1 cellular context compared by ENCODE assay signal in the genomic region with DNA sequence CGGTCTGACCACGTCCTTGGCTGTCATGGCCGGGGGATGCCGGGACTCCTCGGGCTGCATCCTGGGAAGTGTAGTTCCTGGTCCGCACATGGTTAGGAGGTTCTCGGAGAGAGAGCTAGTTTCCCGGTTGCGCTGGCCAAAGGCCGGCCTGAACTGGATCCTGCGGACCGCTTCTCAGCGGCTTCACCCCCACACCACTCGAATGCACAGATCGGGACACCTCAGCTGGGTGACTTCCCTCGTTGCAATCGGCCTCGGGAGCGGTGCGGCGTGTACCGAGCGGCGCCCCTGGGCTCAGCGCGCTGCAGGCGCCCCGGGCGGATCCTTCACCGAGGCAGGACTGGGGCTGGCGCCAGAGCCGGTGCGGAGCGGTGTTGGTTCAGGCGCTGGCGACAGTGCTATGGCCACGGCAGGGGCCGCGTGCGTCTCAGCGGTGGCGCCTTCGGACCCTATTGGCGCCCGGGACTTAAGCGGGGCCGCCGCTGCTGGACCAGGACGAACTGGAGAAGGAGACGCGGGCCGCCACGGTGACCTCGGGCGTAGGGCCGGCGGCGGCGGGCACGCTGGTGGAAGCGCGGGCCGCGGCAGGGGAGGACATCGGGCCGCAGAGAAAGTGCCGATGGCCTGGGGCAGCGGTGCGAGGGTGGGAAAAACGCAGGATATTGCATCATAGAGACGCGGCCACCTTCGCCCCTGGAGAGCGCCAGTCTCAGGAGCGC.
TF ChIP-seq lines count a peak whose summit lies in the region.

No MANE protein-coding gene starts in this region.

TF ChIP-seq in HEK293, 187 proteins besides CTCF, POLR2A, EP300 and RAD21 (continued from another document and continues in another):
- TF ChIP-seq, protein P1, sequence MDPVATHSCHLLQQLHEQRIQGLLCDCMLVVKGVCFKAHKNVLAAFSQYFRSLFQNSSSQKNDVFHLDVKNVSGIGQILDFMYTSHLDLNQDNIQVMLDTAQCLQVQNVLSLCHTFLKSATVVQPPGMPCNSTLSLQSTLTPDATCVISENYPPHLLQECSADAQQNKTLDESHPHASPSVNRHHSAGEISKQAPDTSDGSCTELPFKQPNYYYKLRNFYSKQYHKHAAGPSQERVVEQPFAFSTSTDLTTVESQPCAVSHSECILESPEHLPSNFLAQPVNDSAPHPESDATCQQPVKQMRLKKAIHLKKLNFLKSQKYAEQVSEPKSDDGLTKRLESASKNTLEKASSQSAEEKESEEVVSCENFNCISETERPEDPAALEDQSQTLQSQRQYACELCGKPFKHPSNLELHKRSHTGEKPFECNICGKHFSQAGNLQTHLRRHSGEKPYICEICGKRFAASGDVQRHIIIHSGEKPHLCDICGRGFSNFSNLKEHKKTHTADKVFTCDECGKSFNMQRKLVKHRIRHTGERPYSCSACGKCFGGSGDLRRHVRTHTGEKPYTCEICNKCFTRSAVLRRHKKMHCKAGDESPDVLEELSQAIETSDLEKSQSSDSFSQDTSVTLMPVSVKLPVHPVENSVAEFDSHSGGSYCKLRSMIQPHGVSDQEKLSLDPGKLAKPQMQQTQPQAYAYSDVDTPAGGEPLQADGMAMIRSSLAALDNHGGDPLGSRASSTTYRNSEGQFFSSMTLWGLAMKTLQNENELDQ (tag by site-specific recombination; IDR thresholded peaks at IDR 0.05; ENCODE audit: low read depth) = no peak
- TF ChIP-seq ATF2 (tag by site-specific recombination; IDR thresholded peaks at IDR 0.05; ENCODE audit: low read depth) (0 out of 2 replicates have a peak, but pooled peaks have one; percentile 56), ZFP37 (tag by site-specific recombination; IDR thresholded peaks at IDR 0.05) (peak; percentile 91), BCL11B (tag by site-specific recombination; IDR thresholded peaks at IDR 0.05; ENCODE audit: low read depth) (no peak), ZNF394 (tag by site-specific recombination; IDR thresholded peaks at IDR 0.05; ENCODE audit: borderline replicate concordance) (no peak; the same call in 1 of the 2 replicates), KLF9 (tag by site-specific recombination; IDR thresholded peaks at IDR 0.05; ENCODE audit: low read depth) (peak; percentile 88; the same call in 1 of the 2 replicates), GFI1B (tag by site-specific recombination; IDR thresholded peaks at IDR 0.05) (no peak), ZNF560 (tag by site-specific recombination; IDR thresholded peaks at IDR 0.05; ENCODE audit: borderline replicate concordance) (no peak), ZBTB48 (tag by site-specific recombination; IDR thresholded peaks at IDR 0.05) (no peak; the same call in 1 of the 2 replicates), ZNF558 (tag by site-specific recombination; IDR thresholded peaks at IDR 0.05) (no peak), PRDM1 (tag by site-specific recombination; IDR thresholded peaks at IDR 0.05) (peak; percentile 87), ZNF449 (tag by site-specific recombination; IDR thresholded peaks at IDR 0.05) (peak; percentile 13; the same call in 1 of the 2 replicates), ZSCAN23 (tag by site-specific recombination; IDR thresholded peaks at IDR 0.05) (no peak), ZNF214 (tag by site-specific recombination; IDR thresholded peaks at IDR 0.05; ENCODE audit: borderline replicate concordance) (no peak), ZNF704 (tag by site-specific recombination; IDR thresholded peaks at IDR 0.05) (no peak), ZNF211 (tag by site-specific recombination; IDR thresholded peaks at IDR 0.05; ENCODE audit: low read depth) (no peak), ZNF266 (tag by site-specific recombination; IDR thresholded peaks at IDR 0.05; ENCODE audit: low read depth) (no peak), ZNF426 (tag by site-specific recombination; IDR thresholded peaks at IDR 0.05) (no peak), ZNF155 (tag by site-specific recombination; IDR thresholded peaks at IDR 0.05) (no peak), HOXC10 (CRISPR knock-in tag; IDR thresholded peaks at IDR 0.05) (peak; percentile 26; the same call in 1 of the 2 replicates), ZNF404 (tag by site-specific recombination; IDR thresholded peaks at IDR 0.05) (no peak), PRDM4 (tag by site-specific recombination; IDR thresholded peaks at IDR 0.05) (no peak), ZNF596 (tag by site-specific recombination; IDR thresholded peaks at IDR 0.05) (no peak), ZNF747 (tag by site-specific recombination; IDR thresholded peaks at IDR 0.05) (no peak), MZF1 (tag by site-specific recombination; IDR thresholded peaks at IDR 0.05; ENCODE audit: borderline replicate concordance) (no peak; the same call in 1 of the 2 replicates), ZNF645 (tag by site-specific recombination; IDR thresholded peaks at IDR 0.05) (peak; percentile 85), ZNF169 (tag by site-specific recombination; IDR thresholded peaks at IDR 0.05) (0 out of 2 replicates have a peak, but pooled peaks have one; percentile 65), ZNF175 (tag by site-specific recombination; IDR thresholded peaks at IDR 0.05) (no peak), ZNF843 (tag by site-specific recombination; IDR thresholded peaks at IDR 0.05) (peak; percentile 57), ZNF530 (tag by site-specific recombination; IDR thresholded peaks at IDR 0.05; ENCODE audit: low read depth) (no peak), ZNF423 (tag by site-specific recombination; IDR thresholded peaks at IDR 0.05) (no peak), OVOL3 (tag by site-specific recombination; IDR thresholded peaks at IDR 0.05) (peak; percentile 28; the same call in 1 of the 2 replicates), ZNF398 (tag by site-specific recombination; IDR thresholded peaks at IDR 0.05) (no peak; the same call in 1 of the 2 replicates), ZNF571 (tag by site-specific recombination; IDR thresholded peaks at IDR 0.05) (no peak), ZNF133 (tag by site-specific recombination; IDR thresholded peaks at IDR 0.05) (no peak; the same call in 1 of the 2 replicates), ZNF366 (tag by site-specific recombination; conservative IDR thresholded peaks at IDR 0.05) (no peak), ZBTB17 (tag by site-specific recombination; IDR thresholded peaks at IDR 0.05) (peak; percentile 95), KLF8 (tag by site-specific recombination; IDR thresholded peaks at IDR 0.05) (peak; percentile 87), ZNF549 (tag by site-specific recombination; IDR thresholded peaks at IDR 0.05) (no peak)
- TF ChIP-seq, protein P2, sequence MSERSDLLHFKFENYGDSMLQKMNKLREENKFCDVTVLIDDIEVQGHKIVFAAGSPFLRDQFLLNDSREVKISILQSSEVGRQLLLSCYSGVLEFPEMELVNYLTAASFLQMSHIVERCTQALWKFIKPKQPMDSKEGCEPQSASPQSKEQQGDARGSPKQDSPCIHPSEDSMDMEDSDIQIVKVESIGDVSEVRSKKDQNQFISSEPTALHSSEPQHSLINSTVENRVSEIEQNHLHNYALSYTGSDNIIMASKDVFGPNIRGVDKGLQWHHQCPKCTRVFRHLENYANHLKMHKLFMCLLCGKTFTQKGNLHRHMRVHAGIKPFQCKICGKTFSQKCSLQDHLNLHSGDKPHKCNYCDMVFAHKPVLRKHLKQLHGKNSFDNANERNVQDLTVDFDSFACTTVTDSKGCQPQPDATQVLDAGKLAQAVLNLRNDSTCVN (tag by site-specific recombination; optimal IDR thresholded peaks at IDR 0.05) = peak; percentile 98
- TF ChIP-seq, protein P3, sequence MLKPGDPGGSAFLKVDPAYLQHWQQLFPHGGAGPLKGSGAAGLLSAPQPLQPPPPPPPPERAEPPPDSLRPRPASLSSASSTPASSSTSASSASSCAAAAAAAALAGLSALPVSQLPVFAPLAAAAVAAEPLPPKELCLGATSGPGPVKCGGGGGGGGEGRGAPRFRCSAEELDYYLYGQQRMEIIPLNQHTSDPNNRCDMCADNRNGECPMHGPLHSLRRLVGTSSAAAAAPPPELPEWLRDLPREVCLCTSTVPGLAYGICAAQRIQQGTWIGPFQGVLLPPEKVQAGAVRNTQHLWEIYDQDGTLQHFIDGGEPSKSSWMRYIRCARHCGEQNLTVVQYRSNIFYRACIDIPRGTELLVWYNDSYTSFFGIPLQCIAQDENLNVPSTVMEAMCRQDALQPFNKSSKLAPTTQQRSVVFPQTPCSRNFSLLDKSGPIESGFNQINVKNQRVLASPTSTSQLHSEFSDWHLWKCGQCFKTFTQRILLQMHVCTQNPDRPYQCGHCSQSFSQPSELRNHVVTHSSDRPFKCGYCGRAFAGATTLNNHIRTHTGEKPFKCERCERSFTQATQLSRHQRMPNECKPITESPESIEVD (tag by site-specific recombination; IDR thresholded peaks at IDR 0.05) = no peak; the same call in 1 of the 2 replicates
- TF ChIP-seq, protein P4, sequence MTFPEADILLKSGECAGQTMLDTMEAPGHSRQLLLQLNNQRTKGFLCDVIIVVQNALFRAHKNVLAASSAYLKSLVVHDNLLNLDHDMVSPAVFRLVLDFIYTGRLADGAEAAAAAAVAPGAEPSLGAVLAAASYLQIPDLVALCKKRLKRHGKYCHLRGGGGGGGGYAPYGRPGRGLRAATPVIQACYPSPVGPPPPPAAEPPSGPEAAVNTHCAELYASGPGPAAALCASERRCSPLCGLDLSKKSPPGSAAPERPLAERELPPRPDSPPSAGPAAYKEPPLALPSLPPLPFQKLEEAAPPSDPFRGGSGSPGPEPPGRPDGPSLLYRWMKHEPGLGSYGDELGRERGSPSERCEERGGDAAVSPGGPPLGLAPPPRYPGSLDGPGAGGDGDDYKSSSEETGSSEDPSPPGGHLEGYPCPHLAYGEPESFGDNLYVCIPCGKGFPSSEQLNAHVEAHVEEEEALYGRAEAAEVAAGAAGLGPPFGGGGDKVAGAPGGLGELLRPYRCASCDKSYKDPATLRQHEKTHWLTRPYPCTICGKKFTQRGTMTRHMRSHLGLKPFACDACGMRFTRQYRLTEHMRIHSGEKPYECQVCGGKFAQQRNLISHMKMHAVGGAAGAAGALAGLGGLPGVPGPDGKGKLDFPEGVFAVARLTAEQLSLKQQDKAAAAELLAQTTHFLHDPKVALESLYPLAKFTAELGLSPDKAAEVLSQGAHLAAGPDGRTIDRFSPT (tag by site-specific recombination; IDR thresholded peaks at IDR 0.05) = peak; percentile 80; the same call in 1 of the 2 replicates
